ENCODE assay signal across 29 cellular contexts in the genomic region with DNA sequence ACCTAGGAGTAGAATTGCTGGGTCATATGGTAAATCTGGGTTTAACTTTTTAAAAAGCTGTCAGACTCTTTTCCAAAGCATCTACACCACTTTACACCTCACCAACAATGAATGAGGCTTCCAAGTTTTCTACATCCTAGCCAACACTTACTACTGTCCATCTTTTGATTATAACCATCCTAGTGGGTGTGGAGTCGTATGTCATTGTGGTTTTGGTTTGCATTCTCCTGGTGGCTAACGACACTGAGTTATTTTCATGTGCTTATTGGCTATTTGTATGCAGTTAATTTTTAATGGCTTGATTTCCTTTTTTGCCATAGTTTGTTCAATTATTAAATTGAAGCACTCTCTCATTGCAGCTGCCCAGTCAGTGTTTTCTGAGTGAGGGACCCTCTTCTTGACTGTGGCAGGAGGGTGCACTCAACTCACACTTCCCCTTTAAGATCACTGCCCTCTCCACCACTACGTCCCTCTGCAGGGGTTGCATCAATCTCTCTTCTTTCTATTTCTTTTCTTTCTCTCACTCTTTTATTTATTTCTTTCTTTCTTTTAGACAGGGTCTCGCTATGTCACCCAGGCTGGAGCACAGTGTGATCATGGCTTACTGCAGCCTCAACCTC.
DNase-seq lines count a peak whose midpoint lies in the region; ATAC-seq, FAIRE-seq and TF ChIP-seq lines count a peak whose summit lies in the region.
"Had no signal": no experiment of that assay in that cellular context is flagged by ENCODE, and none has a peak within 500 bp of the region (broad histone marks: within the 10 kb centered on the region; RNA-seq: fewer than 3 reads in every experiment).

No MANE protein-coding gene starts in this region.

- TF ChIP-seq CTCF in neural crest cell (conservative IDR thresholded peaks at IDR 0.05): no peak
- TF ChIP-seq CTCF in brain microvascular endothelial cell (IDR thresholded peaks at IDR 0.05; ENCODE audit: low read depth, low read length, missing control alignments): no peak

- ATAC-seq in HG03045 (IDR thresholded peaks at IDR 0.05; ENCODE audit: unreplicated experiment): no peak
- ATAC-seq: activated CD8-positive, alpha-beta T cell treated with anti-CD3 and anti-CD28 coated beads for 36 hours; left lobe of liver had no signal

- no peaks in the 10 kb centered on the region for H3K36me3 ChIP-seq in brain microvascular endothelial cell (replicated peaks)
- H3K36me3 ChIP-seq: BE2C, esophagus muscularis mucosa, SJSA1 had no signal

- H3K9me3 Mint-ChIP-seq in neural crest cell: peaks cover 3% of the 10 kb centered on the region
- H3K9me3 Mint-ChIP-seq in activated naive CD4-positive, alpha-beta T cell treated with anti-CD3 and anti-CD28 coated beads for 36 hours: no peaks in the 10 kb centered on the region
- H3K9me3 Mint-ChIP-seq: activated CD8-positive, alpha-beta T cell treated with anti-CD3 and anti-CD28 coated beads for 36 hours; CD8-positive, alpha-beta memory T cell; central memory CD8-positive, alpha-beta T cell; HFFc6; stimulated activated naive CD8-positive, alpha-beta T cell treated with anti-CD3 and anti-CD28 coated beads, Interleukin-15, Interleukin-2, amounts not matched to agents 100 ng/mL and 50 ng/mL, for 24 hours had no signal

- in situ Hi-C loops in brain microvascular endothelial cell (cut with HindIII; ENCODE audit: low pct_ligation_motif_present, low sequenced_read_pairs): no loop called here

- no peaks in the 10 kb centered on the region for H3K27me3 ChIP-seq in brain microvascular endothelial cell (replicated peaks)
- H3K27me3 ChIP-seq: BE2C, esophagus muscularis mucosa, SJSA1 had no signal

- peak overlapping the region; percentile 32 for H3K27ac Mint-ChIP-seq in neural crest cell (ENCODE audit: unreplicated experiment)
- no peak overlapping the region for H3K27ac Mint-ChIP-seq in activated naive CD4-positive, alpha-beta T cell treated with anti-CD3 and anti-CD28 coated beads for 36 hours
- H3K27ac Mint-ChIP-seq: activated CD8-positive, alpha-beta T cell treated with anti-CD3 and anti-CD28 coated beads for 36 hours; activated naive CD8-positive, alpha-beta T cell treated with anti-CD3 and anti-CD28 coated beads, Interleukin-2, amount 10 ng/mL, durations not matched to agents 7 days and 5 days; CD8-positive, alpha-beta memory T cell; HFFc6; stimulated activated naive CD8-positive, alpha-beta T cell treated with anti-CD3 and anti-CD28 coated beads, Interleukin-15, Interleukin-2, amounts not matched to agents 100 ng/mL and 50 ng/mL, for 24 hours had no signal

- no peak for DNase-seq in GM18507 (ENCODE audit: extremely low spot score, insufficient read length, low read depth)
- DNase-seq in Kasumi-1 (lab: John Stamatoyannopoulos, UW): peak; percentile 22 to 35
- peak; percentile 47 for DNase-seq in RPMI7951 (ENCODE audit: low read depth)
- no peak for DNase-seq in neural crest cell (ENCODE audit: low read depth, low spot score)
- DNase-seq in brain microvascular endothelial cell: no peak
- no peak for DNase-seq in activated naive CD4-positive, alpha-beta T cell treated with anti-CD3 and anti-CD28 coated beads for 36 hours
- no peak for DNase-seq in midbrain (lab: John Stamatoyannopoulos, UW)
- DNase-seq: activated CD8-positive, alpha-beta T cell treated with anti-CD3 and anti-CD28 coated beads for 36 hours; activated effector memory CD4-positive, alpha-beta T cell treated with Interleukin-2 at 50 U/mL for 16 hours; activated naive CD8-positive, alpha-beta T cell treated with anti-CD3 and anti-CD28 coated beads, Interleukin-2, amount 10 ng/mL, durations not matched to agents 7 days and 5 days; BE2C; CD8-positive, alpha-beta memory T cell; dermis blood vessel endothelial cell; DMS 273 treated with DMSO at 0.1 percent for 48 hours; foreskin melanocyte; GM23248; HFFc6; mesendoderm; NCI-H1048; NCI-H1694 treated with DMSO at 0.1 percent for 48 hours; NCI-H524; T-helper 1 cell had no signal

- H3K27me3 Mint-ChIP-seq in neural crest cell (ENCODE audit: low read depth): no peaks in the 10 kb centered on the region
- no peaks in the 10 kb centered on the region for H3K27me3 Mint-ChIP-seq in activated naive CD4-positive, alpha-beta T cell treated with anti-CD3 and anti-CD28 coated beads for 36 hours (ENCODE audit: low read depth)
- H3K27me3 Mint-ChIP-seq: stimulated activated naive CD8-positive, alpha-beta T cell treated with anti-CD3 and anti-CD28 coated beads, Interleukin-15, Interleukin-2, amounts not matched to agents 100 ng/mL and 50 ng/mL, for 24 hours had no signal

- intact Hi-C loops in activated naive CD4-positive, alpha-beta T cell treated with anti-CD3 and anti-CD28 coated beads for 36 hours (cut with micrococcal nuclease): no loop called here

- H3K4me3 Mint-ChIP-seq in neural crest cell: no peak overlapping the region
- no peak overlapping the region for H3K4me3 Mint-ChIP-seq in activated naive CD4-positive, alpha-beta T cell treated with anti-CD3 and anti-CD28 coated beads for 36 hours
- H3K4me3 Mint-ChIP-seq: activated CD8-positive, alpha-beta T cell treated with anti-CD3 and anti-CD28 coated beads for 36 hours; activated naive CD8-positive, alpha-beta T cell treated with anti-CD3 and anti-CD28 coated beads, Interleukin-2, amount 10 ng/mL, durations not matched to agents 7 days and 5 days; CD8-positive, alpha-beta memory T cell; central memory CD8-positive, alpha-beta T cell; HFFc6; stimulated activated naive CD8-positive, alpha-beta T cell treated with anti-CD3 and anti-CD28 coated beads, Interleukin-15, Interleukin-2, amounts not matched to agents 100 ng/mL and 50 ng/mL, for 24 hours had no signal

- peaks cover 3% of the 10 kb centered on the region for H3K36me3 Mint-ChIP-seq in neural crest cell (ENCODE audit: low read depth)
- no peaks in the 10 kb centered on the region for H3K36me3 Mint-ChIP-seq in activated naive CD4-positive, alpha-beta T cell treated with anti-CD3 and anti-CD28 coated beads for 36 hours (ENCODE audit: low read depth)
- H3K36me3 Mint-ChIP-seq: activated naive CD8-positive, alpha-beta T cell treated with anti-CD3 and anti-CD28 coated beads, Interleukin-2, amount 10 ng/mL, durations not matched to agents 7 days and 5 days had no signal

- peak; percentile 63 for FAIRE-seq in GM18507 (lab: Jason Lieb, UNC)
- FAIRE-seq: RCC 7860 had no signal

- H3K4me3 ChIP-seq in brain microvascular endothelial cell (ENCODE audit: low read depth, low read length): no peak overlapping the region
- H3K4me3 ChIP-seq: esophagus muscularis mucosa, GM23248, SJSA1 had no signal

- CTCF ChIA-PET in activated naive CD4-positive, alpha-beta T cell treated with anti-CD3 and anti-CD28 coated beads for 36 hours (lab: Charles Lee): interaction anchor here (0.6 kb wide), 1 partner anchor 122 kb away, joined by 3 read pairs; no protein-coding TSS in a partner anchor

- H3K27ac ChIP-seq in brain microvascular endothelial cell: no peak overlapping the region
- H3K27ac ChIP-seq: esophagus muscularis mucosa, GM23248, SJSA1 had no signal

- H3K4me1 Mint-ChIP-seq in neural crest cell: peaks cover 69% of the 10 kb centered on the region
- H3K4me1 Mint-ChIP-seq in activated naive CD4-positive, alpha-beta T cell treated with anti-CD3 and anti-CD28 coated beads for 36 hours (ENCODE audit: low read depth): peaks cover 26% of the 10 kb centered on the region
- H3K4me1 Mint-ChIP-seq: central memory CD8-positive, alpha-beta T cell had no signal

Comparison
In these comparisons a context has a peak if more than half of its experiments do, and no peak if none do; other contexts are left out.
1. DNase-seq: peak in Kasumi-1 (2 of 2) and RPMI7951 (single experiment); none in GM18507 (single experiment), neural crest cell (single experiment), brain microvascular endothelial cell (single experiment), activated naive CD4-positive, alpha-beta T cell treated with anti-CD3 and anti-CD28 coated beads for 36 hours (single experiment) and midbrain (single experiment).